ENCODE assay signal across 1 cellular context in the genomic region with DNA sequence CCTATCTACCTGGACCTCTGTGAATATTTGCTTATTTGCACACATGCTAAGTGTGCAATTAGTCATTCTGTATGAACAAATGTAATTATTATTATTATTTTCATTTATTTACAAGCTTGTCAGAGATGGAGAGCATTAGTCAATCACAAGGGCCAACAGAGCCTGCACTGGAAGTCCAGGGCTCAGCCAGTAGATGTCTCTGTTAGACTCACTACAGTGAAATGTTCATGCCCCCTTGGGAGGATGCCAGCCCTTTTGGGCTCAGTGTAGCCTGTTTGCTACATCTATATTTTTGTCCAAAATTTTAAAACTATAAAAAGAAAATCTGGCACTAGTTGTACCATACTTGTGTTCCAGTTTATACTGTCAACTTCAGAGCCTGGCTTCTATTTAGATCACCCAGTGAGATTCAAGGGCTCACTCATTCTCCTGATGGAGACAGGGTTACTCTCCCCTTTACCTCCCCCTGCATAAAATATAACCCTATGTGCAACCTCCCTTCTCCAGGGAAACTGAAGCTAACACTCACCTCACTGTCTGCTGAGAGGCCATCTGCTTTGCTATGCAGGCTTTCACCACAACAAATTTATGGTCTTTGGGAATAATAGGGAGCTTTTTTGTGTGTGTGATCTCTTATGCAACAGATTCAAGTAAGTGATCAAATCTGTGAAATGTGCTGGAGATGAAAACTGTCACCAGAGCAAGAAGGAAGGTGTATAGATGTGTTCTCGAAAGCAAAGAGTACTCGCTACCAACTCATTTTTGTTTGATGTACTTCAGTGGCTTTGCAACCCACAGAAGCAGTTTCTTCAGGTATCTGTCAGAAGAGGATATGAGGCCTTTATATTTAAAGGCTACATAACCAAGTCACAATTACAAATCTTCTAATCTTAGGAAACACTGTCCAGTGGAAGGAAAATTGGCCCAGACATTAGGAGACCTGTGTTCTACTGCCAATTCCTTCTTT.
TF ChIP-seq lines count a peak whose summit lies in the region.

No MANE protein-coding gene starts in this region.

TF ChIP-seq in GM23338, 12 proteins besides CTCF, POLR2A, EP300 and RAD21 (continued from another document):
- TF ChIP-seq ZNF331 (CRISPR knock-in tag; IDR thresholded peaks at IDR 0.05; ENCODE audit: low read depth) (no peak), EZH2 (IDR thresholded peaks at IDR 0.05; ENCODE audit: low read depth, unreplicated experiment) (no peak), CREB1 (CRISPR knock-in tag; IDR thresholded peaks at IDR 0.05; ENCODE audit: low read depth) (no peak)
TF ChIP-seq in GM23338: peak in this region for 0.
